Comparison of ENCODE assay signal across 1 cellular context in genomic region chr10:62511656-62512055, GRCh38.
A peak's percentile ranks its signal among the peaks of the same experiment; 100 is the strongest.
TF ChIP-seq lines count a peak whose summit lies in the region.

No MANE protein-coding gene starts in this region.

TF ChIP-seq in GM12878, 131 proteins besides CTCF, POLR2A, EP300 and RAD21 (continued from another document and continues in another):
- TF ChIP-seq CEBPZ (IDR thresholded peaks at IDR 0.05; ENCODE audit: low read depth, low read length) (no peak), ZBED1 (IDR thresholded peaks at IDR 0.05; ENCODE audit: borderline replicate concordance) (no peak), PKNOX1 (IDR thresholded peaks at IDR 0.05) (peak; percentile 32; the same call in 1 of the 2 replicates), SMAD5 (IDR thresholded peaks at IDR 0.05; ENCODE audit: low read depth) (no peak), HDAC2 (IDR thresholded peaks at IDR 0.05) (no peak), MYB (IDR thresholded peaks at IDR 0.05; ENCODE audit: borderline replicate concordance, low read depth, low read length) (no peak), EGR1 (IDR thresholded peaks at IDR 0.05; ENCODE audit: borderline replicate concordance in 1 of 2, low read depth in 2 of 2, low read length in 2 of 2) (no peak), BHLHE40 (IDR thresholded peaks at IDR 0.05; ENCODE audit: borderline replicate concordance in 1 of 2, low read depth in 2 of 2, low read length in 1 of 2) (peak in 1 of 2 experiments; percentile 54; a peak in 1 of 4 replicates), TAF1 (IDR thresholded peaks at IDR 0.05; ENCODE audit: borderline replicate concordance, low read depth, low read length) (no peak), HCFC1 (IDR thresholded peaks at IDR 0.05; ENCODE audit: low read length) (no peak), E2F8 (IDR thresholded peaks at IDR 0.05; ENCODE audit: low read depth, partially characterized antibody) (no peak), IKZF1 (conservative IDR thresholded peaks at IDR 0.05) (peak; percentile 91), PAX5 (IDR thresholded peaks at IDR 0.05; ENCODE audit: borderline replicate concordance, low read depth, low read length) (no peak), ATF7 (IDR thresholded peaks at IDR 0.05; ENCODE audit: low read depth) (peak; percentile 99), E4F1 (IDR thresholded peaks at IDR 0.05; ENCODE audit: borderline replicate concordance, partially characterized antibody) (no peak), RELA (IDR thresholded peaks at IDR 0.05; ENCODE audit: borderline replicate concordance, partially characterized antibody) (no peak), RB1 (IDR thresholded peaks at IDR 0.05; ENCODE audit: borderline replicate concordance) (no peak), IRF4 (IDR thresholded peaks at IDR 0.05; ENCODE audit: low read depth, low read length) (no peak), SUPT20H (IDR thresholded peaks at IDR 0.05; ENCODE audit: borderline replicate concordance, control insufficient read depth, low read depth, low read length) (no peak), E2F4 (IDR thresholded peaks at IDR 0.05; ENCODE audit: low read depth, low read length) (no peak), POLR2AphosphoS5 (IDR thresholded peaks at IDR 0.05; ENCODE audit: low read length) (no peak), PAX8 (IDR thresholded peaks at IDR 0.05) (no peak), ATF3 (IDR thresholded peaks at IDR 0.05; ENCODE audit: borderline replicate concordance, extremely low read depth, low read depth, low read length) (no peak), RCOR1 (conservative IDR thresholded peaks at IDR 0.05; ENCODE audit: low read depth, low read length) (no peak), ZNF592 (IDR thresholded peaks at IDR 0.05) (no peak), ZBTB33 (IDR thresholded peaks at IDR 0.05) (no peak), STAT3 (IDR thresholded peaks at IDR 0.05; ENCODE audit: low read depth, low read length) (no peak), ZSCAN29 (IDR thresholded peaks at IDR 0.05) (no peak), ZNF217 (IDR thresholded peaks at IDR 0.05) (0 out of 2 replicates have a peak, but pooled peaks have one; percentile 23), ZBTB11 (CRISPR knock-in tag; IDR thresholded peaks at IDR 0.05) (no peak), ATF2 (IDR thresholded peaks at IDR 0.05; ENCODE audit: low read length) (peak; percentile 88), SIX5 (IDR thresholded peaks at IDR 0.05; ENCODE audit: low read depth, low read length, severe bottlenecking) (no peak), TARDBP (IDR thresholded peaks at IDR 0.05; ENCODE audit: borderline replicate concordance) (no peak), SPI1 (IDR thresholded peaks at IDR 0.05; ENCODE audit: borderline replicate concordance, insufficient read depth, low read depth, low read length) (no peak)
